Comparison of ENCODE assay signal across 7 cellular contexts in genomic region chr17:36703860-36704266, GRCh38.
DNase-seq lines count a peak whose midpoint lies in the region; ATAC-seq, FAIRE-seq and TF ChIP-seq lines count a peak whose summit lies in the region.

No MANE protein-coding gene starts in this region.

- H3K9me3 ChIP-seq in body of pancreas, result no peaks in the 10 kb centered on the region
- no peaks in the 10 kb centered on the region for H3K9me3 ChIP-seq in lower lobe of right lung

- no peak for ATAC-seq in body of pancreas
- ATAC-seq in lower lobe of right lung, result peak in 1 of 2 donors; percentile 69
- ATAC-seq in HG02763 (IDR thresholded peaks at IDR 0.05; ENCODE audit: unreplicated experiment), result no peak

- H3K4me3 ChIP-seq in body of pancreas (no peak overlapping the region), lower lobe of right lung (no peak overlapping the region)

- no peak for FAIRE-seq in urothelium cell line (lab: Jason Lieb, UNC)

- 0 to 8% methylated on average over 4 to 36 of the region's 36 CpGs for WGBS in body of pancreas, 2 donors

- H3K4me1 ChIP-seq in body of pancreas (peaks cover 8% of the 10 kb centered on the region), lower lobe of right lung (no peaks in the 10 kb centered on the region)

- no peaks in the 10 kb centered on the region for H3K36me3 ChIP-seq in body of pancreas (replicated peaks in 1 of 2; ENCODE audit: insufficient read depth in 1 of 2, low read depth in 2 of 2)
- no peaks in the 10 kb centered on the region for H3K36me3 ChIP-seq in lower lobe of right lung

- TF ChIP-seq POLR2A in body of pancreas (IDR thresholded peaks at IDR 0.05), result no peak

- H3K27me3 ChIP-seq in body of pancreas (peaks cover 0 to 5% of the 10 kb centered on the region in 2 donors), lower lobe of right lung (ENCODE audit: low read depth) (peaks cover 35% of the 10 kb centered on the region)

- H3K27ac ChIP-seq in body of pancreas (no peak overlapping the region), lower lobe of right lung (no peak overlapping the region)

- TF ChIP-seq CTCF in body of pancreas (IDR thresholded peaks at IDR 0.05), result no peak
- TF ChIP-seq CTCF in lower lobe of right lung (IDR thresholded peaks at IDR 0.05), result no peak

- intact Hi-C loops in body of pancreas (cut with DNase I) (no loop called here), lower lobe of right lung (cut with DNase I) (no loop called here)

- DNase-seq in HK-2 (ENCODE audit: unreplicated experiment) (peak; percentile 49), T-helper 2 cell (peak in 3 of 5 experiments; percentile 17 to 38 (median 21)), body of pancreas (peak; percentile 22 to 52 (median 32)), lower lobe of right lung (peak; percentile 58), urothelium cell line (ENCODE audit: low spot score) (peak; percentile 77), cortex of kidney (lab: John Stamatoyannopoulos, UW) (no peak)
